Comparison of ENCODE assay signal across 8 cellular contexts in genomic region chr6:26122793-26123674, GRCh38. TPM values are rescaled to one million over a fixed set of nuclear protein-coding genes. Genes with fewer than 3 reads are reported as not detected.
DNase-seq lines count a peak whose midpoint lies in the region; ATAC-seq and TF ChIP-seq lines count a peak whose summit lies in the region.

No MANE protein-coding gene starts in this region.

- H3K79me2 ChIP-seq in mammary epithelial cell (ENCODE audit: insufficient read depth, low read length) = peaks cover 40% of the 10 kb centered on the region

- H3K4me2 ChIP-seq in mammary epithelial cell (ENCODE audit: insufficient read depth, low read depth, low read length) = peak overlapping the region; percentile 75

- intact Hi-C loops in mammary epithelial cell (cut with micrococcal nuclease) = loop anchor here (1.0 to 5.0 kb wide), 4 partner anchors 20 to 149 kb away; a partner anchor contains a TSS

- H3K27ac ChIP-seq in WERI-Rb-1 = peak overlapping the region; percentile 97
- peak overlapping the region; percentile 92 for H3K27ac ChIP-seq in mammary epithelial cell (ENCODE audit: insufficient read depth, low read depth, low read length)
- H3K27ac ChIP-seq in iPS-20b (ENCODE audit: low read length) = peak overlapping the region; percentile 80
- H3K27ac ChIP-seq in skeletal muscle tissue (ENCODE audit: low read depth, low read length) = peak overlapping the region; percentile 98

- under 1% methylated on average over 34 of the region's 38 CpGs for WGBS in mammary epithelial cell (ENCODE audit: low coverage, missing lambda C conversion rate)

- dilution Hi-C loops in mammary epithelial cell (cut with HindIII; ENCODE audit: low sequenced_read_pairs) = no loop called here

- H3K27me3 ChIP-seq in WERI-Rb-1 (ENCODE audit: insufficient read depth, low read depth, severe bottlenecking) (no peaks in the 10 kb centered on the region), mammary epithelial cell (ENCODE audit: insufficient read depth, low read length) (no peaks in the 10 kb centered on the region), iPS-20b (ENCODE audit: insufficient read depth, low read length) (no peaks in the 10 kb centered on the region), skeletal muscle tissue (ENCODE audit: control insufficient read depth in 3 of 3, insufficient read depth in 3 of 3, low read length in 3 of 3) (no peaks in the 10 kb centered on the region)

- BruUV-seq in mammary epithelial cell (replicated peaks; lab: Mats Ljungman, UMichigan) = TSS peak; percentile 91

- in situ Hi-C loops in ACHN (cut with HindIII; ENCODE audit: low pct_ligation_motif_present, low pct_unique_long_range_greater_than_20kb, low sequenced_read_pairs) (no loop called here), mammary epithelial cell (cut with MboI; ENCODE audit: low sequenced_read_pairs in 2 of 2) (loop anchor here in 1 of 2 donors (5.0 kb wide), 1 partner anchor 34 kb away; a partner anchor contains a TSS)

- peak overlapping the region; percentile 78 for H3K4me3 ChIP-seq in WERI-Rb-1 (ENCODE audit: low read depth, low read length)
- peak overlapping the region; percentile 51 to 62 (median 53) for H3K4me3 ChIP-seq in mammary epithelial cell (replicated peaks in 1 of 3; ENCODE audit: insufficient read depth in 1 of 3, low read depth in 2 of 3, low read length in 3 of 3)
- peak overlapping the region; percentile 99 for H3K4me3 ChIP-seq in iPS-20b (ENCODE audit: low read length)
- H3K4me3 ChIP-seq in skeletal muscle tissue (ENCODE audit: low read length in 3 of 3) = peak overlapping the region; percentile 94 to 97 (median 95)

- H3K9ac ChIP-seq in mammary epithelial cell (ENCODE audit: insufficient read depth, low read length) = peak overlapping the region; percentile 72
- H3K9ac ChIP-seq in iPS-20b (ENCODE audit: low read depth, low read length) = peak overlapping the region; percentile 96
- H3K9ac ChIP-seq in skeletal muscle tissue (ENCODE audit: low read depth in 1 of 3, low read length in 3 of 3) = peak overlapping the region; percentile 87 to 95 (median 89)

- no peaks in the 10 kb centered on the region for H3K9me3 ChIP-seq in WERI-Rb-1 (ENCODE audit: severe bottlenecking)
- no peaks in the 10 kb centered on the region for H3K9me3 ChIP-seq in mammary epithelial cell (replicated peaks; ENCODE audit: insufficient read depth, low read length)
- H3K9me3 ChIP-seq in iPS-20b (ENCODE audit: insufficient read depth, low read depth, low read length) = no peaks in the 10 kb centered on the region
- no peaks in the 10 kb centered on the region for H3K9me3 ChIP-seq in skeletal muscle tissue (ENCODE audit: control insufficient read depth in 3 of 3, low read length in 3 of 3)

- ATAC-seq in GM18870 (IDR thresholded peaks at IDR 0.05; ENCODE audit: unreplicated experiment) (peak; percentile 47), HG03135 (IDR thresholded peaks at IDR 0.05; ENCODE audit: unreplicated experiment) (peak; percentile 54)

- peaks cover 40% of the 10 kb centered on the region for H3K36me3 ChIP-seq in WERI-Rb-1
- H3K36me3 ChIP-seq in mammary epithelial cell (ENCODE audit: insufficient read depth, low read length) = no peaks in the 10 kb centered on the region
- H3K36me3 ChIP-seq in iPS-20b (ENCODE audit: insufficient read depth, low read depth, low read length) = peaks cover 6% of the 10 kb centered on the region; the same call in 1 of the 2 replicates
- H3K36me3 ChIP-seq in skeletal muscle tissue (ENCODE audit: control insufficient read depth in 3 of 3, insufficient read depth in 3 of 3, low read length in 3 of 3) = peaks cover 2 to 6% (median 3%) of the 10 kb centered on the region in 3 donors

- peaks cover 5% of the 10 kb centered on the region for H4K20me1 ChIP-seq in mammary epithelial cell (ENCODE audit: insufficient read depth, low read length)

- peaks cover 28% of the 10 kb centered on the region for H3K4me1 ChIP-seq in mammary epithelial cell (ENCODE audit: insufficient read depth, low read length)
- peaks cover 17% of the 10 kb centered on the region for H3K4me1 ChIP-seq in iPS-20b (ENCODE audit: insufficient read depth, low read length)
- peaks cover 5 to 12% (median 10%) of the 10 kb centered on the region in 3 donors for H3K4me1 ChIP-seq in skeletal muscle tissue (ENCODE audit: control insufficient read depth in 3 of 3, insufficient read depth in 3 of 3, low read length in 3 of 3)

- peak; percentile 99 for DNase-seq in ACHN
- DNase-seq in NCI-H2196 treated with DMSO at 0.1 percent for 48 hours (lab: John Stamatoyannopoulos, UW; ENCODE audit: unreplicated experiment) = peak; percentile 97
- DNase-seq in WERI-Rb-1 = peak; percentile 97
- peak; percentile 97 for DNase-seq in mammary epithelial cell

- peak overlapping the region; percentile 15 for H2AFZ ChIP-seq in mammary epithelial cell (ENCODE audit: low read depth, low read length)

- CTCF ChIA-PET in mammary epithelial cell (lab: Charles Lee; ENCODE audit: low non-redundant PET) = interaction anchor here (0.6 to 0.7 kb wide), 2 partner anchors 19 to 58 kb away, joined by 3 to 6 read pairs; a partner anchor contains a TSS

- TF ChIP-seq CTCF in WERI-Rb-1 (IDR thresholded peaks at IDR 0.05; ENCODE audit: low read depth, low read length) (no peak), mammary epithelial cell (conservative IDR thresholded peaks at IDR 0.05 in 1 of 2, IDR thresholded peaks at IDR 0.05 in 1 of 2; ENCODE audit: extremely low read depth in 1 of 2, insufficient read depth in 1 of 2, low read depth in 1 of 2, low read length in 2 of 2) (no peak)

RNA-seq across cellular contexts. Expression of gene HFE, which starts 35.8 kb away (rescaled TPM):
- 1 to 10 TPM; 9.0 to 9.5 TPM for total RNA-seq in mammary epithelial cell
- polyA plus RNA-seq in mammary epithelial cell = 17.2 TPM
- 32.7 TPM for polyA minus RNA-seq in mammary epithelial cell
- 4.7 TPM for total RNA-seq in skeletal muscle tissue

Comparison
In these comparisons a context has a peak if more than half of its experiments do, and no peak if none do; other contexts are left out.
1. Peak in every context shown above with its lines: DNase-seq, ATAC-seq, H3K4me3 ChIP-seq and H3K27ac ChIP-seq.